ENCODE assay signal across 18 cellular contexts in genomic region chr15:71662306-71662705, GRCh38.
A peak's percentile ranks its signal among the peaks of the same experiment; 100 is the strongest.
DNase-seq lines count a peak whose midpoint lies in the region; ATAC-seq, FAIRE-seq and TF ChIP-seq lines count a peak whose summit lies in the region.
"Had no signal": no experiment of that assay in that cellular context is flagged by ENCODE, and none has a peak within 500 bp of the region (broad histone marks: within the 10 kb centered on the region; RNA-seq: fewer than 3 reads in every experiment).

No MANE protein-coding gene starts in this region.

- TF ChIP-seq POLR2A in HepG2 (IDR thresholded peaks at IDR 0.05; ENCODE audit: insufficient read depth in 1 of 2, low read depth in 2 of 2, low read length in 2 of 2) (no peak), right lobe of liver (IDR thresholded peaks at IDR 0.05) (no peak), endothelial cell of umbilical vein (IDR thresholded peaks at IDR 0.05; ENCODE audit: low read depth, low read length) (no peak), vagina (IDR thresholded peaks at IDR 0.05) (no peak)

- H3K4me2 ChIP-seq in HepG2 (ENCODE audit: low read depth, low read length) (no peak overlapping the region), endothelial cell of umbilical vein (ENCODE audit: insufficient read depth, low read length) (peak overlapping the region; percentile 2)

- POLR2A ChIA-PET in HepG2 (lab: Yijun Ruan, JAX) (no interaction called here), endothelial cell of umbilical vein (lab: Charles Lee) (no interaction called here)

- H3K36me3 ChIP-seq in HepG2 (replicated peaks in 1 of 2; ENCODE audit: control insufficient read depth in 1 of 2, insufficient read depth in 2 of 2, low read length in 2 of 2) (no peaks in the 10 kb centered on the region), right lobe of liver (no peaks in the 10 kb centered on the region), endothelial cell of umbilical vein (ENCODE audit: control insufficient read depth in 2 of 2, extremely low read depth in 1 of 2, insufficient read depth in 2 of 2, low read length in 2 of 2) (no peaks in the 10 kb centered on the region), vagina (no peaks in the 10 kb centered on the region), tibial artery (no peaks in the 10 kb centered on the region)

- FAIRE-seq in HepG2 (lab: Jason Lieb, UNC), result no peak
- FAIRE-seq in endothelial cell of umbilical vein (lab: Jason Lieb, UNC), result peak; percentile 76
- FAIRE-seq: GM12892 had no signal

- H3K4me3 Mint-ChIP-seq in mesothelial cell of epicardium, result no peak overlapping the region

- peak overlapping the region; percentile 28 for H3K27ac ChIP-seq in HepG2 (ENCODE audit: extremely low read length, insufficient read depth, low read length)
- no peak overlapping the region for H3K27ac ChIP-seq in right lobe of liver
- H3K27ac ChIP-seq in endothelial cell of umbilical vein (ENCODE audit: insufficient read depth, low read depth, low read length), result peak overlapping the region; percentile 1
- H3K27ac ChIP-seq in vagina, result peak overlapping the region; percentile 30
- no peak overlapping the region for H3K27ac ChIP-seq in tibial artery
- H3K27ac ChIP-seq: C4-2B had no signal

- H3K4me1 ChIP-seq in HepG2 (ENCODE audit: insufficient read depth, low read length) (peaks cover 65% of the 10 kb centered on the region), right lobe of liver (peaks cover 0 to 54% (median 18%) of the 10 kb centered on the region in 4 donors), endothelial cell of umbilical vein (ENCODE audit: control insufficient read depth, extremely low read depth, insufficient read depth, low read length) (peaks cover 7% of the 10 kb centered on the region), vagina (peaks cover 34% of the 10 kb centered on the region), tibial artery (peaks cover 0 to 11% (median 5%) of the 10 kb centered on the region in 4 donors)

- intact Hi-C loops in HepG2 (cut with micrococcal nuclease; ENCODE audit: unreplicated experiment) (no loop called here), right lobe of liver (cut with DNase I) (no loop called here), endothelial cell of umbilical vein (cut with micrococcal nuclease) (no loop called here), vagina (cut with DNase I) (no loop called here), tibial artery (cut with DNase I; ENCODE audit: low total_unique reads) (no loop called here)

- DNase-seq in HepG2 (ENCODE audit: low spot score), result no peak
- no peak for DNase-seq in right lobe of liver
- DNase-seq in endothelial cell of umbilical vein (ENCODE audit: low read depth, low spot score), result peak; percentile 68
- DNase-seq in mesothelial cell of epicardium (ENCODE audit: low spot score in 2 of 2, unreplicated experiment in 2 of 2), result no peak
- DNase-seq in vagina (ENCODE audit: extremely low spot score in 2 of 2), result no peak
- no peak for DNase-seq in NCI-H2171 treated with DMSO at 0.1 percent for 48 hours (lab: John Stamatoyannopoulos, UW)
- no peak for DNase-seq in tibial artery
- DNase-seq: COR-L47, DMS153, KG1, NCI-H1436, NCI-H2227 treated with DMSO at 0.1 percent for 48 hours, NCI-H524, SHP77 had no signal

- in situ Hi-C loops in HepG2 (cut with HindIII; ENCODE audit: extremely low pct_ligation_motif_present, low pct_unique_long_range_greater_than_20kb), result loop anchor here (5.0 kb wide), 1 partner anchor 215 kb away; no protein-coding TSS in a partner anchor

- WGBS in HepG2 (ENCODE audit: low lambda C conversion rate), result 63% methylated on average over 1 of the region's 1 CpG
- 8% methylated on average over 1 of the region's 1 CpG for WGBS in right lobe of liver (ENCODE audit: insufficient coverage, low coverage, low lambda C conversion rate, missing lambda C conversion rate)

- ATAC-seq in HepG2, result no peak
- no peak for ATAC-seq in right lobe of liver
- ATAC-seq in GM18520 (IDR thresholded peaks at IDR 0.05; ENCODE audit: unreplicated experiment), result no peak
- ATAC-seq: Panc1 had no signal

- H3K4me3 ChIP-seq in HepG2 (replicated peaks in 1 of 3; ENCODE audit: insufficient read depth in 1 of 3, low read depth in 2 of 3, low read length in 3 of 3) (no peak overlapping the region), right lobe of liver (no peak overlapping the region), endothelial cell of umbilical vein (replicated peaks in 1 of 3; ENCODE audit: insufficient read depth in 1 of 3, low read depth in 1 of 3, low read length in 3 of 3) (no peak overlapping the region), vagina (no peak overlapping the region), tibial artery (no peak overlapping the region)

- H3K4me1 Mint-ChIP-seq in mesothelial cell of epicardium, result peaks cover 34% of the 10 kb centered on the region

- BruUV-seq in HepG2 (replicated peaks; lab: Mats Ljungman, UMichigan) (no TSS peak), endothelial cell of umbilical vein (replicated peaks; lab: Mats Ljungman, UMichigan) (no TSS peak)

- H3K79me2 ChIP-seq in HepG2 (ENCODE audit: insufficient read depth, low read length) (no peaks in the 10 kb centered on the region), endothelial cell of umbilical vein (ENCODE audit: control insufficient read depth, insufficient read depth, low read length) (no peaks in the 10 kb centered on the region)

- H2AFZ ChIP-seq in HepG2 (ENCODE audit: low read length), result peak overlapping the region; percentile 24
- H2AFZ ChIP-seq in endothelial cell of umbilical vein (ENCODE audit: low read depth, low read length), result no peak overlapping the region

- peak overlapping the region; percentile 35 for H3K27ac Mint-ChIP-seq in mesothelial cell of epicardium

- TF ChIP-seq CTCF in HepG2 (CRISPR knock-in tag; IDR thresholded peaks at IDR 0.05) (no peak), right lobe of liver (IDR thresholded peaks at IDR 0.05) (no peak), endothelial cell of umbilical vein (IDR thresholded peaks at IDR 0.05; ENCODE audit: extremely low read depth in 1 of 2, insufficient read depth in 1 of 2, low read depth in 1 of 2, low read length in 2 of 2) (no peak), mesothelial cell of epicardium (IDR thresholded peaks at IDR 0.05; ENCODE audit: unreplicated experiment) (no peak), vagina (IDR thresholded peaks at IDR 0.05) (no peak), tibial artery (IDR thresholded peaks at IDR 0.05) (no peak)

- H3K9ac ChIP-seq in HepG2 (ENCODE audit: insufficient read depth, low read depth, low read length) (no peak overlapping the region), endothelial cell of umbilical vein (replicated peaks; ENCODE audit: extremely low read depth, insufficient read depth, low read length) (no peak overlapping the region)

- no peaks in the 10 kb centered on the region for H3K9me1 ChIP-seq in endothelial cell of umbilical vein (replicated peaks; ENCODE audit: control insufficient read depth, extremely low read depth, insufficient read depth, low read length)

- H4K20me1 ChIP-seq in HepG2 (ENCODE audit: insufficient read depth, low read length) (no peaks in the 10 kb centered on the region), endothelial cell of umbilical vein (replicated peaks; ENCODE audit: control insufficient read depth, extremely low read depth, insufficient read depth, low read length) (no peaks in the 10 kb centered on the region)

- CTCF ChIA-PET in HepG2 (lab: Yijun Ruan, JAX; ENCODE audit: low intra/inter-chr PET ratio, low total read pairs) (no interaction called here), endothelial cell of umbilical vein (lab: Charles Lee) (interaction anchor here (0.9 to 1.8 kb wide), 6 partner anchors 9 to 222 kb away, joined by 3 to 8 read pairs (median 3); no protein-coding TSS in a partner anchor)

- H3K9me3 ChIP-seq in HepG2 (ENCODE audit: low read length) (peaks cover 4% of the 10 kb centered on the region), right lobe of liver (no peaks in the 10 kb centered on the region), endothelial cell of umbilical vein (replicated peaks; ENCODE audit: control insufficient read depth, insufficient read depth, low read length) (no peaks in the 10 kb centered on the region), vagina (no peaks in the 10 kb centered on the region), tibial artery (no peaks in the 10 kb centered on the region)

- no peaks in the 10 kb centered on the region for H3K27me3 Mint-ChIP-seq in mesothelial cell of epicardium (ENCODE audit: low read depth)

- no peak for TF ChIP-seq RAD21 in HepG2 (CRISPR knock-in tag; IDR thresholded peaks at IDR 0.05)

- H3K36me3 Mint-ChIP-seq in mesothelial cell of epicardium, result peaks cover 21% of the 10 kb centered on the region

- TF ChIP-seq EP300 in HepG2 (IDR thresholded peaks at IDR 0.05; ENCODE audit: low read depth in 2 of 2, low read length in 2 of 2) (no peak), HepG2 (CRISPR knock-in tag; IDR thresholded peaks at IDR 0.05; ENCODE audit: borderline replicate concordance) (no peak)

- no peaks in the 10 kb centered on the region for H3K27me3 ChIP-seq in HepG2 (ENCODE audit: control insufficient read depth in 1 of 2, insufficient read depth in 2 of 2, low read length in 2 of 2)
- H3K27me3 ChIP-seq in right lobe of liver, result no peaks in the 10 kb centered on the region
- no peaks in the 10 kb centered on the region for H3K27me3 ChIP-seq in endothelial cell of umbilical vein (ENCODE audit: control insufficient read depth in 2 of 2, insufficient read depth in 2 of 2, low read length in 2 of 2)
- no peaks in the 10 kb centered on the region for H3K27me3 ChIP-seq in vagina
- no peaks in the 10 kb centered on the region for H3K27me3 ChIP-seq in tibial artery

- dilution Hi-C loops in endothelial cell of umbilical vein (cut with MboI; ENCODE audit: extremely low pct_ligation_motif_present, low sequenced_read_pairs), result no loop called here

- H3K9me3 Mint-ChIP-seq in mesothelial cell of epicardium, result peaks cover 20% of the 10 kb centered on the region

TF ChIP-seq in HepG2, 621 proteins besides CTCF, POLR2A, EP300 and RAD21:
- TF ChIP-seq IRF2 (CRISPR knock-in tag; IDR thresholded peaks at IDR 0.05), result no peak
- TF ChIP-seq ZNF629 (CRISPR knock-in tag; conservative IDR thresholded peaks at IDR 0.05), result peak; percentile 39; the same call in 1 of the 2 replicates
- no peak for TF ChIP-seq NFE2L1 (CRISPR knock-in tag; IDR thresholded peaks at IDR 0.05; ENCODE audit: borderline replicate concordance)
TF ChIP-seq in HepG2: peak in this region for 1.

TF ChIP-seq in endothelial cell of umbilical vein, 7 proteins besides CTCF, POLR2A, EP300 and RAD21 (continues in another document):
- TF ChIP-seq FOS (IDR thresholded peaks at IDR 0.05; ENCODE audit: borderline replicate concordance, insufficient read depth, low read length), result no peak
- no peak for TF ChIP-seq POLR2AphosphoS5 (IDR thresholded peaks at IDR 0.05; ENCODE audit: insufficient read depth, low read depth, low read length)
- TF ChIP-seq JUN (IDR thresholded peaks at IDR 0.05; ENCODE audit: borderline replicate concordance, insufficient read depth, insufficient read length, low read depth), result no peak
- no peak for TF ChIP-seq EZH2 (IDR thresholded peaks at IDR 0.05; ENCODE audit: borderline replicate concordance, low read depth, low read length, severe bottlenecking)
- TF ChIP-seq GATA2 (IDR thresholded peaks at IDR 0.05; ENCODE audit: insufficient read depth, insufficient read length, low read depth, low read length), result no peak
- no peak for TF ChIP-seq MYC (IDR thresholded peaks at IDR 0.05; ENCODE audit: low read depth, low read length)

Comparison
In these comparisons a context has a peak if more than half of its experiments do, and no peak if none do; other contexts are left out.
1. H3K27ac ChIP-seq: peak in HepG2 (single experiment), endothelial cell of umbilical vein (single experiment) and vagina (single experiment); none in right lobe of liver (0 of 3) and tibial artery (0 of 2).